ENCODE assay signal across 18 cellular contexts in genomic region chr12:131279281-131279921, GRCh38.
DNase-seq lines count a peak whose midpoint lies in the region; ATAC-seq and TF ChIP-seq lines count a peak whose summit lies in the region.
"Had no signal": no experiment of that assay in that cellular context is flagged by ENCODE, and none has a peak within 500 bp of the region (broad histone marks: within the 10 kb centered on the region; RNA-seq: fewer than 3 reads in every experiment).

No MANE protein-coding gene starts in this region.

- H3K27me3 ChIP-seq in left ventricle myocardium inferior (ENCODE audit: low read depth) (peaks cover 47% of the 10 kb centered on the region), neuronal stem cell (ENCODE audit: control insufficient read depth in 3 of 3, insufficient read depth in 3 of 3, low read depth in 1 of 3, low read length in 3 of 3) (peaks cover 0 to 3% (median 0%) of the 10 kb centered on the region in 3 experiments), upper lobe of left lung (no peaks in the 10 kb centered on the region), A673 (replicated peaks; ENCODE audit: insufficient read depth, low read depth, low read length, poor library complexity) (peaks cover 42% of the 10 kb centered on the region)

- ATAC-seq in left cardiac atrium = no peak
- ATAC-seq in upper lobe of left lung (ENCODE audit: low FRiP score in 2 of 2) = no peak
- ATAC-seq in activated CD8-positive, alpha-beta memory T cell treated with anti-CD3 and anti-CD28 coated beads, Interleukin-2, amount 10 ng/mL, durations not matched to agents 7 days and 5 days = no peak

- H2BK5ac ChIP-seq in neuronal stem cell (ENCODE audit: low read length) = no peak overlapping the region

- H3K4me3 ChIP-seq in left ventricle myocardium inferior (no peak overlapping the region), neuronal stem cell (ENCODE audit: low read length in 2 of 2) (no peak overlapping the region), upper lobe of left lung (no peak overlapping the region), A673 (ENCODE audit: low read depth, low read length, poor library complexity, severe bottlenecking) (no peak overlapping the region)
- H3K4me3 ChIP-seq: GM23248, PC-9 had no signal

- TF ChIP-seq CTCF in left ventricle myocardium inferior (IDR thresholded peaks at IDR 0.05; ENCODE audit: borderline replicate concordance) (no peak), chondrocyte (IDR thresholded peaks at IDR 0.05) (no peak), upper lobe of left lung (IDR thresholded peaks at IDR 0.05) (no peak), A673 (conservative IDR thresholded peaks at IDR 0.05; ENCODE audit: low read depth, low read length) (no peak)

- H3K27ac Mint-ChIP-seq in chondrocyte (ENCODE audit: unreplicated experiment) = no peak overlapping the region
- H3K27ac Mint-ChIP-seq in activated CD8-positive, alpha-beta memory T cell treated with anti-CD3 and anti-CD28 coated beads, Interleukin-2, amount 10 ng/mL, durations not matched to agents 7 days and 5 days = no peak overlapping the region

- H3K9ac ChIP-seq in neuronal stem cell (ENCODE audit: low read depth, low read length, poor library complexity) = no peak overlapping the region
- H3K9ac ChIP-seq: GM23248 had no signal

- no peak for TF ChIP-seq EP300 in upper lobe of left lung (IDR thresholded peaks at IDR 0.05)

- H3K9me3 Mint-ChIP-seq in chondrocyte (ENCODE audit: low read depth) = no peaks in the 10 kb centered on the region
- H3K9me3 Mint-ChIP-seq in activated CD8-positive, alpha-beta memory T cell treated with anti-CD3 and anti-CD28 coated beads, Interleukin-2, amount 10 ng/mL, durations not matched to agents 7 days and 5 days (ENCODE audit: low read depth) = peaks cover 4% of the 10 kb centered on the region

- peak overlapping the region; percentile 4 for H3K14ac ChIP-seq in neuronal stem cell (ENCODE audit: low read length)

- H3K4me1 Mint-ChIP-seq in chondrocyte (ENCODE audit: low read depth) = no peaks in the 10 kb centered on the region
- no peaks in the 10 kb centered on the region for H3K4me1 Mint-ChIP-seq in activated CD8-positive, alpha-beta memory T cell treated with anti-CD3 and anti-CD28 coated beads, Interleukin-2, amount 10 ng/mL, durations not matched to agents 7 days and 5 days

- POLR2A ChIA-PET in A673 (lab: Charles Lee; ENCODE audit: low non-redundant PET) = no interaction called here

- H3K27ac ChIP-seq in left ventricle myocardium inferior (replicated peaks) (no peak overlapping the region), neuronal stem cell (replicated peaks; ENCODE audit: low read length) (no peak overlapping the region), upper lobe of left lung (no peak overlapping the region), A673 (ENCODE audit: low read depth, low read length, poor library complexity, severe bottlenecking) (no peak overlapping the region)
- H3K27ac ChIP-seq: GM23248, PC-9 had no signal

- peak overlapping the region; percentile 54 for H2BK120ac ChIP-seq in neuronal stem cell (ENCODE audit: low read depth, low read length)

- no peak overlapping the region for H4K91ac ChIP-seq in neuronal stem cell (ENCODE audit: low read depth, low read length, poor library complexity)

- peaks cover 13% of the 10 kb centered on the region for H3K27me3 Mint-ChIP-seq in chondrocyte (ENCODE audit: low read depth)
- no peaks in the 10 kb centered on the region for H3K27me3 Mint-ChIP-seq in activated CD8-positive, alpha-beta memory T cell treated with anti-CD3 and anti-CD28 coated beads, Interleukin-2, amount 10 ng/mL, durations not matched to agents 7 days and 5 days

- peak overlapping the region; percentile 37 for H2BK15ac ChIP-seq in neuronal stem cell (ENCODE audit: low read length)

- no CpG with 5 or more reads among the region's 13 CpGs for WGBS in neuronal stem cell (ENCODE audit: extremely low coverage in 2 of 2, insufficient read length in 2 of 2, insufficient replicate concordance in 1 of 2), 2 donors
- WGBS in upper lobe of left lung, 2 donors = 68 to 87% methylated on average over 9 to 11 of the region's 13 CpGs

- no peak overlapping the region for H3K4ac ChIP-seq in neuronal stem cell (ENCODE audit: low read length)

- no peak for TF ChIP-seq POLR2A in upper lobe of left lung (IDR thresholded peaks at IDR 0.05)

- CTCF ChIA-PET in activated CD8-positive, alpha-beta memory T cell treated with anti-CD3 and anti-CD28 coated beads, Interleukin-2, amount 10 ng/mL, durations not matched to agents 7 days and 5 days (lab: Charles Lee) = no interaction called here
- CTCF ChIA-PET in A673 (lab: Charles Lee) = no interaction called here

- DNase-seq in left ventricle myocardium inferior (peak; percentile 8), left cardiac atrium (no peak), chondrocyte (ENCODE audit: low spot score) (peak; percentile 79), neuronal stem cell (ENCODE audit: low spot score) (no peak), upper lobe of left lung (peak; percentile 12 to 32), superior temporal gyrus (ENCODE audit: extremely low spot score) (no peak), A673 (ENCODE audit: low spot score) (no peak)
- DNase-seq in activated CD8-positive, alpha-beta memory T cell treated with anti-CD3 and anti-CD28 coated beads, Interleukin-2, amount 10 ng/mL, durations not matched to agents 7 days and 5 days = no peak
- DNase-seq: ACHN, AML-193, COR-L47, GM23248, KG1, NCI-H1436, NCI-H2081, NCI-H510A treated with DMSO at 0.1 percent for 48 hours, NCI-H82, PC-9 had no signal

- no peaks in the 10 kb centered on the region for H3K36me3 Mint-ChIP-seq in chondrocyte (ENCODE audit: low read depth)
- H3K36me3 Mint-ChIP-seq in activated CD8-positive, alpha-beta memory T cell treated with anti-CD3 and anti-CD28 coated beads, Interleukin-2, amount 10 ng/mL, durations not matched to agents 7 days and 5 days = no peaks in the 10 kb centered on the region

- H3K4me2 ChIP-seq in neuronal stem cell (ENCODE audit: insufficient read depth, low read length, poor library complexity, severe bottlenecking) = no peak overlapping the region
- H3K4me2 ChIP-seq: PC-9 had no signal

- no peaks in the 10 kb centered on the region for H3K79me1 ChIP-seq in neuronal stem cell (ENCODE audit: low read depth, low read length)

- H3K18ac ChIP-seq in neuronal stem cell (ENCODE audit: low read length) = peak overlapping the region; percentile 74

- H3K4me1 ChIP-seq in left ventricle myocardium inferior = no peaks in the 10 kb centered on the region
- H3K4me1 ChIP-seq in neuronal stem cell (ENCODE audit: control insufficient read depth in 2 of 2, insufficient read depth in 1 of 2, low read depth in 1 of 2, low read length in 2 of 2) = peaks cover under 1 to 3% of the 10 kb centered on the region in 2 donors
- H3K4me1 ChIP-seq in upper lobe of left lung = no peaks in the 10 kb centered on the region
- H3K4me1 ChIP-seq in A673 (ENCODE audit: insufficient read depth, low read length, poor library complexity, severe bottlenecking) = no peaks in the 10 kb centered on the region

- H3K23ac ChIP-seq in neuronal stem cell (ENCODE audit: low read depth, low read length, poor library complexity) = peak overlapping the region; percentile 43

- H2AFZ ChIP-seq in neuronal stem cell (ENCODE audit: low read length) = no peak overlapping the region
- H2AFZ ChIP-seq: GM23248, PC-9 had no signal

- no peaks in the 10 kb centered on the region for H3K36me3 ChIP-seq in left ventricle myocardium inferior
- H3K36me3 ChIP-seq in neuronal stem cell (replicated peaks in 1 of 2; ENCODE audit: control insufficient read depth in 2 of 2, insufficient read depth in 2 of 2, low read length in 2 of 2) = no peaks in the 10 kb centered on the region
- H3K36me3 ChIP-seq in upper lobe of left lung = no peaks in the 10 kb centered on the region
- H3K36me3 ChIP-seq in A673 (ENCODE audit: insufficient read depth, low read length, poor library complexity, severe bottlenecking) = no peaks in the 10 kb centered on the region

- peak overlapping the region; percentile 95 for H2AK5ac ChIP-seq in neuronal stem cell (ENCODE audit: low read depth, low read length)

- H4K8ac ChIP-seq in neuronal stem cell (ENCODE audit: low read depth, low read length) = no peak overlapping the region

- no peak overlapping the region for H3K4me3 Mint-ChIP-seq in chondrocyte (ENCODE audit: unreplicated experiment)
- H3K4me3 Mint-ChIP-seq in activated CD8-positive, alpha-beta memory T cell treated with anti-CD3 and anti-CD28 coated beads, Interleukin-2, amount 10 ng/mL, durations not matched to agents 7 days and 5 days = no peak overlapping the region

- no TSS peak for BruUV-seq in A673 (replicated peaks; lab: Mats Ljungman, UMichigan)

- peak overlapping the region; percentile 73 for H2BK12ac ChIP-seq in neuronal stem cell (ENCODE audit: low read length)

- H3K9me3 ChIP-seq in left ventricle myocardium inferior (replicated peaks) (no peaks in the 10 kb centered on the region), neuronal stem cell (replicated peaks in 1 of 2; ENCODE audit: control insufficient read depth in 2 of 2, insufficient read depth in 1 of 2, low read depth in 1 of 2, low read length in 2 of 2) (no peaks in the 10 kb centered on the region), upper lobe of left lung (no peaks in the 10 kb centered on the region), A673 (ENCODE audit: low read depth, low read length, poor library complexity, severe bottlenecking) (no peaks in the 10 kb centered on the region)

- intact Hi-C loops in left ventricle myocardium inferior (cut with micrococcal nuclease) (no loop called here), left cardiac atrium (cut with DNase I) (no loop called here), A673 (cut with micrococcal nuclease; ENCODE audit: unreplicated experiment) (no loop called here)

Comparison
In these comparisons a context has a peak if more than half of its experiments do, and no peak if none do; other contexts are left out.
1. DNase-seq: peak in left ventricle myocardium inferior (single experiment), chondrocyte (single experiment) and upper lobe of left lung (2 of 2); none in left cardiac atrium (single experiment), neuronal stem cell (single experiment), superior temporal gyrus (single experiment), activated CD8-positive, alpha-beta memory T cell treated with anti-CD3 and anti-CD28 coated beads, Interleukin-2, amount 10 ng/mL, durations not matched to agents 7 days and 5 days (single experiment) and A673 (single experiment).